19 cellular contexts compared by ENCODE assay signal in the genomic region with DNA sequence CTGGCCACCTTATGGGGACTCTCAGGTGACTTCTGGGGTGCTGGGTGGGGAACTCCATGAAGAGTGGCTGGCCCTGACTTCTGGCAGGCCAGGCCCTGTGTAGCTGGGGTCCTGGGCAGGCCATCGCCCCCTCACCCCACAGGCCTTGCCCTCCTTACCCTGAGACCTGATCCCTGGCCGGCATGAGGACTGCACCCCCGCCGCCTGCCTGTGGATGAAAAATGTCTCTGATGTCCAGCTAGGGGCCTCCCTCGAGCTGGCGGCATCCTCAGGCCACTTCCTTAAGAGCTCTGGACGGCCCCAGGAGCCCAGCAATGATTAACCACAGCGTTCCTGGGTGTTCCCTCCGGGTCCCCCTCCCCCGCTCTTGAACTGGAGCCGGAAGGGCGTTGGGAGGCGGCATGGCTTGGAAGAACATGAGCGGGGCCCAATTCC. TPM values are rescaled to one million over a fixed set of nuclear protein-coding genes. Genes with fewer than 3 reads are reported as not detected.
DNase-seq lines count a peak whose midpoint lies in the region; ATAC-seq and TF ChIP-seq lines count a peak whose summit lies in the region.
"Had no signal": no experiment of that assay in that cellular context is flagged by ENCODE, and none has a peak within 500 bp of the region (broad histone marks: within the 10 kb centered on the region; RNA-seq: fewer than 3 reads in every experiment).

No MANE protein-coding gene starts in this region.

- H3K27me3 ChIP-seq in right atrium auricular region, result no peaks in the 10 kb centered on the region
- H3K27me3 ChIP-seq: MG63 had no signal

- no peaks in the 10 kb centered on the region for H3K36me3 Mint-ChIP-seq in endothelial cell (ENCODE audit: low read depth, unreplicated experiment)
- H3K36me3 Mint-ChIP-seq: naive thymus-derived CD8-positive, alpha-beta T cell; type B pancreatic cell; WTC11 had no signal

- H3K4me3 ChIP-seq in right atrium auricular region, result no peak overlapping the region
- H3K4me3 ChIP-seq in epithelial cell of proximal tubule (ENCODE audit: low read depth, low read length), result peak overlapping the region; percentile 5
- H3K4me3 ChIP-seq in mucosa of descending colon, result no peak overlapping the region
- H3K4me3 ChIP-seq: MG63, psoas muscle had no signal

- no peaks in the 10 kb centered on the region for H3K9me3 ChIP-seq in right atrium auricular region
- H3K9me3 ChIP-seq in mucosa of descending colon, result no peaks in the 10 kb centered on the region
- H3K9me3 ChIP-seq: MG63, psoas muscle had no signal

- DNase-seq in cardiac septum (ENCODE audit: low spot score) (peak; percentile 63), right atrium auricular region (ENCODE audit: low spot score) (no peak), epithelial cell of proximal tubule (ENCODE audit: low read depth) (peak; percentile 47), mucosa of descending colon (peak; percentile 91 to 93 (median 91)), ureter (ENCODE audit: low spot score) (peak; percentile 91), AG08396 (ENCODE audit: low spot score) (no peak), endothelial cell (ENCODE audit: low spot score) (no peak), AG08395 (ENCODE audit: low spot score) (no peak)
- DNase-seq: amygdala; cerebellar nuclear complex; MG63; NCI-H1930; psoas muscle; stimulated activated naive CD8-positive, alpha-beta T cell treated with anti-CD3 and anti-CD28 coated beads, Interleukin-15, Interleukin-2, amounts not matched to agents 100 U/mL and 50 U/mL, for 24 hours; T-helper 17 cell had no signal

- H3K27me3 Mint-ChIP-seq in endothelial cell (ENCODE audit: unreplicated experiment), result peaks cover 4% of the 10 kb centered on the region

- peak; percentile 95 for ATAC-seq in mucosa of descending colon
- ATAC-seq: naive thymus-derived CD8-positive, alpha-beta T cell; psoas muscle; stimulated activated naive CD8-positive, alpha-beta T cell treated with anti-CD3 and anti-CD28 coated beads, Interleukin-15, Interleukin-2, amounts not matched to agents 100 U/mL and 50 U/mL, for 24 hours; T-helper 17 cell; WTC11 had no signal

- H3K36me3 ChIP-seq in right atrium auricular region (no peaks in the 10 kb centered on the region), mucosa of descending colon (ENCODE audit: low read depth) (no peaks in the 10 kb centered on the region)
- H3K36me3 ChIP-seq: MG63 had no signal

- H3K27ac ChIP-seq in right atrium auricular region, result no peak overlapping the region
- H3K27ac ChIP-seq: psoas muscle had no signal

- no peak for TF ChIP-seq CTCF in right atrium auricular region (IDR thresholded peaks at IDR 0.05)
- TF ChIP-seq CTCF in epithelial cell of proximal tubule (conservative IDR thresholded peaks at IDR 0.05; ENCODE audit: low read depth, low read length), result peak; percentile 54
- TF ChIP-seq CTCF in mucosa of descending colon (IDR thresholded peaks at IDR 0.05), result no peak
- TF ChIP-seq CTCF in endothelial cell (IDR thresholded peaks at IDR 0.05; ENCODE audit: unreplicated experiment), result no peak

- intact Hi-C loops in cardiac septum (cut with DNase I), result no loop called here
- intact Hi-C loops in mucosa of descending colon (cut with DNase I, micrococcal nuclease), result no loop called here

- H3K4me1 Mint-ChIP-seq in endothelial cell (ENCODE audit: unreplicated experiment), result peaks cover 12% of the 10 kb centered on the region
- H3K4me1 Mint-ChIP-seq: naive thymus-derived CD8-positive, alpha-beta T cell; WTC11 had no signal

- no peak overlapping the region for H3K4me3 Mint-ChIP-seq in endothelial cell (ENCODE audit: unreplicated experiment)
- H3K4me3 Mint-ChIP-seq: naive thymus-derived CD8-positive, alpha-beta T cell; T-helper 17 cell; type B pancreatic cell; WTC11 had no signal

- H3K9me3 Mint-ChIP-seq in endothelial cell (ENCODE audit: unreplicated experiment), result no peaks in the 10 kb centered on the region
- H3K9me3 Mint-ChIP-seq: naive thymus-derived CD8-positive, alpha-beta T cell; type B pancreatic cell had no signal

- H3K27ac Mint-ChIP-seq in endothelial cell (ENCODE audit: unreplicated experiment), result no peak overlapping the region
- H3K27ac Mint-ChIP-seq: naive thymus-derived CD8-positive, alpha-beta T cell; T-helper 17 cell; type B pancreatic cell; WTC11 had no signal

- H3K4me1 ChIP-seq in right atrium auricular region, result no peaks in the 10 kb centered on the region
- peaks cover 14% of the 10 kb centered on the region for H3K4me1 ChIP-seq in mucosa of descending colon (ENCODE audit: low read depth)
- H3K4me1 ChIP-seq: psoas muscle had no signal

RNA-seq across cellular contexts. Expression of gene SHH, which starts 31.8 kb away (rescaled TPM):
- total RNA-seq in cardiac septum (not detected), right atrium auricular region (not detected), epithelial cell of proximal tubule (1.7 and 4.4 TPM in 2 replicates), mucosa of descending colon (1 to 10 TPM; 2.4 to 9.6 (median 6.6) TPM), ureter (23.2 TPM), endothelial cell (ENCODE audit: unreplicated experiment) (0.26 TPM)
- total RNA-seq: activated CD8-positive, alpha-beta memory T cell treated with anti-CD3 and anti-CD28 coated beads for 36 hours; naive thymus-derived CD8-positive, alpha-beta T cell; psoas muscle; T-helper 17 cell had no signal

Comparison
In these comparisons a context has a peak if more than half of its experiments do, and no peak if none do; other contexts are left out.
1. DNase-seq: peak in cardiac septum (single experiment), epithelial cell of proximal tubule (single experiment), mucosa of descending colon (3 of 3) and ureter (single experiment); none in right atrium auricular region (single experiment), AG08396 (single experiment), endothelial cell (single experiment) and AG08395 (single experiment).